Comparison of ENCODE assay signal across 8 cellular contexts in genomic region chr14:61444215-61444768, GRCh38.
DNase-seq lines count a peak whose midpoint lies in the region; ATAC-seq and TF ChIP-seq lines count a peak whose summit lies in the region.

No MANE protein-coding gene starts in this region.

- H3K4me3 Mint-ChIP-seq in progenitor cell of endocrine pancreas (ENCODE audit: low read depth): no peak overlapping the region

- TF ChIP-seq CTCF in progenitor cell of endocrine pancreas (IDR thresholded peaks at IDR 0.05; ENCODE audit: unreplicated experiment): no peak

- DNase-seq in activated CD4-positive, CD25-positive, alpha-beta regulatory T cell (lab: John Stamatoyannopoulos, UW): peak in 3 of 4 experiments; percentile 10 to 40 (median 13)
- DNase-seq in activated CD4-positive, CD25-positive, alpha-beta regulatory T cell treated with anti-CD3 and anti-CD28 coated beads, Interleukin-2, amount 50 U/mL, for 72 hours: no peak
- peak; percentile 76 for DNase-seq in activated CD8-positive, alpha-beta memory T cell treated with anti-CD3 and anti-CD28 coated beads, Interleukin-2, amount 50 U/mL, for 48 hours
- peak; percentile 42 for DNase-seq in stimulated activated CD4-positive, alpha-beta T cell treated with anti-CD3 and anti-CD28 coated beads, Interleukin-4, amount 100 ng/mL, for 1 hour
- DNase-seq in AG08396 (ENCODE audit: low spot score) (no peak), ureter (ENCODE audit: low spot score) (no peak), progenitor cell of endocrine pancreas (ENCODE audit: low spot score, unreplicated experiment) (no peak)

- peak; percentile 60 for ATAC-seq in HG03575 (IDR thresholded peaks at IDR 0.05; ENCODE audit: extremely low read depth, insufficient number of reproducible peaks, low FRiP score, unreplicated experiment)

- H3K27me3 Mint-ChIP-seq in progenitor cell of endocrine pancreas: no peaks in the 10 kb centered on the region

- H3K9me3 Mint-ChIP-seq in progenitor cell of endocrine pancreas (ENCODE audit: low read depth): no peaks in the 10 kb centered on the region

- no peak overlapping the region for H3K27ac Mint-ChIP-seq in progenitor cell of endocrine pancreas

- H3K4me1 Mint-ChIP-seq in progenitor cell of endocrine pancreas (ENCODE audit: low read depth): peaks cover 5% of the 10 kb centered on the region

- no peaks in the 10 kb centered on the region for H3K36me3 Mint-ChIP-seq in progenitor cell of endocrine pancreas (ENCODE audit: insufficient read depth)

Comparison
In these comparisons a context has a peak if more than half of its experiments do, and no peak if none do; other contexts are left out.
1. DNase-seq: peak in activated CD4-positive, CD25-positive, alpha-beta regulatory T cell (3 of 4), activated CD8-positive, alpha-beta memory T cell treated with anti-CD3 and anti-CD28 coated beads, Interleukin-2, amount 50 U/mL, for 48 hours (single experiment) and stimulated activated CD4-positive, alpha-beta T cell treated with anti-CD3 and anti-CD28 coated beads, Interleukin-4, amount 100 ng/mL, for 1 hour (single experiment); none in activated CD4-positive, CD25-positive, alpha-beta regulatory T cell treated with anti-CD3 and anti-CD28 coated beads, Interleukin-2, amount 50 U/mL, for 72 hours (single experiment), AG08396 (single experiment), ureter (single experiment) and progenitor cell of endocrine pancreas (single experiment).